ENCODE assay signal across 19 cellular contexts in the genomic region with DNA sequence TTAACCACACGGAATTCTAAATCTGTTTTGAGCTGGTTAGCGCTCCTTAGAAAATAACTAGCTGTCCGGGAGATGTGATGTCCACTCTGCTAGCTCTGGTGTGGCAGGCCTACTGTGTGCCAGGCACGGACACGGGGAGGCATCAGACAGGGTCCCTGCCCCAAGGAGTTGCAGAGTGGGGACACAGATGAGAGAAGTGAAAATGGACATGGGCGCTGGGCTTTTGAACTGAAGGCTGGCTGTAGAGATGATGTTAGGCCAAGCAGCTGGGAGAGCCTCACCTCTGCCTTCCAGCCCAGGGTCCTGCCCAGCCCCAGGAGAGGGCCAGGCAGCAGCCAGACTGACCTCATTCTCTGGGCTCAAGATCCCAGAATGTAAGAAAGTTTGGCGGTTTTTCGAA.
A peak's percentile ranks its signal among the peaks of the same experiment; 100 is the strongest.
DNase-seq lines count a peak whose midpoint lies in the region; ATAC-seq, FAIRE-seq and TF ChIP-seq lines count a peak whose summit lies in the region.
"Had no signal": no experiment of that assay in that cellular context is flagged by ENCODE, and none has a peak within 500 bp of the region (broad histone marks: within the 10 kb centered on the region; RNA-seq: fewer than 3 reads in every experiment).

No MANE protein-coding gene starts in this region.

- peaks cover 16% of the 10 kb centered on the region for H3K27me3 Mint-ChIP-seq in chondrocyte (ENCODE audit: low read depth)
- H3K27me3 Mint-ChIP-seq in effector memory CD8-positive, alpha-beta T cell = peaks cover 0 to 47% of the 10 kb centered on the region in 2 donors

- H3K27ac ChIP-seq in H1 (ENCODE audit: low read depth, low read length) (no peak overlapping the region), sigmoid colon (no peak overlapping the region)
- H3K27ac ChIP-seq: GM23248 had no signal

- no peak for TF ChIP-seq RAD21 in H1 (IDR thresholded peaks at IDR 0.05 in 1 of 2, conservative IDR thresholded peaks at IDR 0.05 in 1 of 2; ENCODE audit: low read depth in 2 of 2, low read length in 2 of 2)

- H3K14ac ChIP-seq in H1 (ENCODE audit: insufficient read length) = no peak overlapping the region

- H4K5ac ChIP-seq in H1 (ENCODE audit: insufficient read length, low read depth, low read length) = no peak overlapping the region

- TF ChIP-seq POLR2A in H1 (IDR thresholded peaks at IDR 0.05; ENCODE audit: control extremely low read depth in 1 of 2, low read depth in 2 of 2, low read length in 2 of 2) = no peak
- no peak for TF ChIP-seq POLR2A in sigmoid colon (IDR thresholded peaks at IDR 0.05)

- H3K9me3 Mint-ChIP-seq in chondrocyte (ENCODE audit: low read depth) = no peaks in the 10 kb centered on the region
- H3K9me3 Mint-ChIP-seq in effector memory CD8-positive, alpha-beta T cell = no peaks in the 10 kb centered on the region

- no peaks in the 10 kb centered on the region for H3K79me2 ChIP-seq in H1 (ENCODE audit: control insufficient read depth in 1 of 2, insufficient read depth in 2 of 2, low read length in 2 of 2)

- H3K4me2 ChIP-seq in H1 (ENCODE audit: insufficient read depth in 1 of 2, low read depth in 2 of 2, low read length in 2 of 2) = no peak overlapping the region

- H3K27me3 ChIP-seq in H1 (replicated peaks in 1 of 4; ENCODE audit: control insufficient read depth in 3 of 4, extremely low read depth in 1 of 4, insufficient read depth in 3 of 4, low read length in 3 of 4) (no peaks in the 10 kb centered on the region), sigmoid colon (no peaks in the 10 kb centered on the region)

- no peak overlapping the region for H3K4me3 Mint-ChIP-seq in chondrocyte (ENCODE audit: unreplicated experiment)
- no peak overlapping the region for H3K4me3 Mint-ChIP-seq in effector memory CD8-positive, alpha-beta T cell
- H3K4me3 Mint-ChIP-seq: CD4-positive, alpha-beta memory T cell; H9 had no signal

- no peaks in the 10 kb centered on the region for H3K9me3 ChIP-seq in H1 (ENCODE audit: insufficient read depth in 2 of 2, low read depth in 1 of 2, low read length in 1 of 2)
- peaks cover 0 to 3% (median 0%) of the 10 kb centered on the region in 4 donors for H3K9me3 ChIP-seq in sigmoid colon

- no peak overlapping the region for H3K18ac ChIP-seq in H1 (ENCODE audit: extremely low read depth, low read length)

- peaks cover 2 to 3% of the 10 kb centered on the region in 2 experiments for H4K20me1 ChIP-seq in H1 (replicated peaks in 1 of 2; ENCODE audit: control insufficient read depth in 1 of 2, insufficient read depth in 2 of 2, low read length in 2 of 2)

- H3K9ac ChIP-seq in H1 (replicated peaks in 1 of 4; ENCODE audit: extremely low read depth in 1 of 4, low read depth in 3 of 4, low read length in 3 of 4) = no peak overlapping the region
- H3K9ac ChIP-seq: GM23248 had no signal

- H2BK20ac ChIP-seq in H1 (ENCODE audit: low read length) = no peak overlapping the region

- FAIRE-seq in H1 (lab: Jason Lieb, UNC) = no peak
- FAIRE-seq: GM12891, GM18507 had no signal

- H2AK5ac ChIP-seq in H1 (ENCODE audit: low read depth, low read length) = no peak overlapping the region

- H3K36me3 ChIP-seq in H1 (ENCODE audit: control insufficient read depth in 2 of 4, insufficient read depth in 4 of 4, low read length in 3 of 4) = no peaks in the 10 kb centered on the region
- H3K36me3 ChIP-seq in sigmoid colon = no peaks in the 10 kb centered on the region

- H2BK15ac ChIP-seq in H1 (ENCODE audit: low read length) = no peak overlapping the region

- TF ChIP-seq EP300 in H1 (IDR thresholded peaks at IDR 0.05; ENCODE audit: borderline replicate concordance in 1 of 2, low read depth in 2 of 2, low read length in 2 of 2) = no peak
- TF ChIP-seq EP300 in sigmoid colon (IDR thresholded peaks at IDR 0.05) = no peak

- ATAC-seq in effector memory CD8-positive, alpha-beta T cell (replicated peaks) = no peak
- ATAC-seq: HCT116 had no signal

- TF ChIP-seq CTCF in chondrocyte (IDR thresholded peaks at IDR 0.05) = no peak
- no peak for TF ChIP-seq CTCF in H1 (IDR thresholded peaks at IDR 0.05; ENCODE audit: control extremely low read depth in 1 of 3, insufficient read depth in 1 of 3, low read depth in 1 of 3, low read length in 3 of 3)
- TF ChIP-seq CTCF in sigmoid colon (IDR thresholded peaks at IDR 0.05) = no peak

- intact Hi-C loops in sigmoid colon (cut with DNase I) = no loop called here

- H2BK5ac ChIP-seq in H1 (ENCODE audit: low read depth, low read length) = no peak overlapping the region

- H3K4me1 Mint-ChIP-seq in chondrocyte (ENCODE audit: low read depth) = no peaks in the 10 kb centered on the region
- no peaks in the 10 kb centered on the region for H3K4me1 Mint-ChIP-seq in effector memory CD8-positive, alpha-beta T cell (ENCODE audit: low read depth in 2 of 2)
- H3K4me1 Mint-ChIP-seq: CD4-positive, alpha-beta memory T cell had no signal

- POLR2A ChIA-PET in H1 (lab: Charles Lee; ENCODE audit: partially characterized antibody) = no interaction called here

- H4K8ac ChIP-seq in H1 (ENCODE audit: extremely low read depth, insufficient read depth, low read length) = no peak overlapping the region

- DNase-seq in chondrocyte (ENCODE audit: low spot score) = peak; percentile 57
- no peak for DNase-seq in H1 (ENCODE audit: low read depth in 1 of 2, low spot score in 2 of 2)
- DNase-seq in sigmoid colon = peak; percentile 54
- DNase-seq in effector memory CD8-positive, alpha-beta T cell = no peak
- no peak for DNase-seq in NCI-H69 (lab: John Stamatoyannopoulos, UW)
- DNase-seq in activated gamma-delta T cell treated with Interleukin-2 at 50 U/mL for 16 hours = no peak
- DNase-seq in 8988T = no peak
- DNase-seq: C1 segment of cervical spinal cord; Calu3; CD4-positive, alpha-beta memory T cell; COR-L47; DMS53; DMS79 treated with DMSO at 0.1 percent for 48 hours; GF-D8; GM23248; H9 had no signal

- H2BK120ac ChIP-seq in H1 (replicated peaks; ENCODE audit: low read depth, low read length) = no peak overlapping the region

- no peak overlapping the region for H3K4me3 ChIP-seq in H1 (ENCODE audit: extremely low read depth in 1 of 4, insufficient read depth in 2 of 4, low read depth in 3 of 4, low read length in 4 of 4)
- H3K4me3 ChIP-seq in sigmoid colon = no peak overlapping the region
- H3K4me3 ChIP-seq: GM23248 had no signal

- H2BK12ac ChIP-seq in H1 (ENCODE audit: low read depth, low read length) = no peak overlapping the region

- CTCF ChIA-PET in H1 (lab: Charles Lee; ENCODE audit: partially characterized antibody) = no interaction called here

- peaks cover 10% of the 10 kb centered on the region; the same call in 1 of the 2 replicates for H3K23me2 ChIP-seq in H1 (ENCODE audit: low read depth, low read length)

- H2AFZ ChIP-seq in H1 (ENCODE audit: low read length) = no peak overlapping the region
- H2AFZ ChIP-seq: GM23248 had no signal

- H3K27ac Mint-ChIP-seq in chondrocyte (ENCODE audit: unreplicated experiment) = no peak overlapping the region
- no peak overlapping the region for H3K27ac Mint-ChIP-seq in effector memory CD8-positive, alpha-beta T cell
- H3K27ac Mint-ChIP-seq: CD4-positive, alpha-beta memory T cell; H9 had no signal

- no peaks in the 10 kb centered on the region for H3K79me1 ChIP-seq in H1 (ENCODE audit: low read depth, low read length)

- H4K91ac ChIP-seq in H1 (replicated peaks; ENCODE audit: insufficient read length, low read length) = peak overlapping the region; percentile 10

- H3K23ac ChIP-seq in H1 (ENCODE audit: insufficient read length) = no peak overlapping the region

- H3K36me3 Mint-ChIP-seq in chondrocyte (ENCODE audit: low read depth) = no peaks in the 10 kb centered on the region
- H3K36me3 Mint-ChIP-seq in effector memory CD8-positive, alpha-beta T cell (ENCODE audit: insufficient read depth) = no peaks in the 10 kb centered on the region
- H3K36me3 Mint-ChIP-seq: CD4-positive, alpha-beta memory T cell had no signal

- H3K4me1 ChIP-seq in H1 (replicated peaks in 1 of 4; ENCODE audit: control insufficient read depth in 3 of 4, insufficient read depth in 4 of 4, low read length in 3 of 4) (peaks cover 0 to 3% (median 0%) of the 10 kb centered on the region in 4 experiments; a peak in 2 of 7 replicates), sigmoid colon (no peaks in the 10 kb centered on the region)

- no peak overlapping the region for H3K56ac ChIP-seq in H1 (replicated peaks; ENCODE audit: insufficient read length, low read depth, low read length)

- H3K4ac ChIP-seq in H1 (replicated peaks; ENCODE audit: insufficient read length, low read depth, low read length) = no peak overlapping the region

- 95% methylated on average over 8 of the region's 8 CpGs; no CpG with 5 or more reads in 1 of the 2 experiments for WGBS in H1 (ENCODE audit: extremely low coverage in 1 of 2, insufficient coverage in 1 of 2, insufficient read length in 1 of 2, insufficient replicate concordance in 2 of 2, low coverage in 1 of 2, low lambda C conversion rate in 2 of 2, missing lambda C conversion rate in 1 of 2), 2 experiments
- 96 to 97% methylated on average over 8 of the region's 8 CpGs for WGBS in sigmoid colon, 2 donors

TF ChIP-seq in H1, 55 proteins besides CTCF, POLR2A, EP300 and RAD21 (continues in another document):
- TF ChIP-seq SP2 (IDR thresholded peaks at IDR 0.05; ENCODE audit: low read length) = no peak
- no peak for TF ChIP-seq ZNF274 (IDR thresholded peaks at IDR 0.05; ENCODE audit: borderline replicate concordance, extremely low read depth, low read length)
- TF ChIP-seq, protein P1, sequence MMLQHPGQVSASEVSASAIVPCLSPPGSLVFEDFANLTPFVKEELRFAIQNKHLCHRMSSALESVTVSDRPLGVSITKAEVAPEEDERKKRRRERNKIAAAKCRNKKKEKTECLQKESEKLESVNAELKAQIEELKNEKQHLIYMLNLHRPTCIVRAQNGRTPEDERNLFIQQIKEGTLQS (IDR thresholded peaks at IDR 0.05; ENCODE audit: insufficient read depth, low read depth, low read length) = no peak
- no peak for TF ChIP-seq ATF2 (IDR thresholded peaks at IDR 0.05; ENCODE audit: low read length)
- TF ChIP-seq, protein P2, sequence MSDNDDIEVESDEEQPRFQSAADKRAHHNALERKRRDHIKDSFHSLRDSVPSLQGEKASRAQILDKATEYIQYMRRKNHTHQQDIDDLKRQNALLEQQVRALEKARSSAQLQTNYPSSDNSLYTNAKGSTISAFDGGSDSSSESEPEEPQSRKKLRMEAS (IDR thresholded peaks at IDR 0.05) = no peak
- TF ChIP-seq CHD2 (IDR thresholded peaks at IDR 0.05; ENCODE audit: low read length) = no peak
- no peak for TF ChIP-seq POLR2AphosphoS5 (IDR thresholded peaks at IDR 0.05; ENCODE audit: low read depth, low read length)
- TF ChIP-seq BCL11A (IDR thresholded peaks at IDR 0.05; ENCODE audit: low read depth in 2 of 2, low read length in 2 of 2) = no peak

Comparison
In these comparisons a context has a peak if more than half of its experiments do, and no peak if none do; other contexts are left out.
1. DNase-seq: peak in chondrocyte (single experiment) and sigmoid colon (single experiment); none in H1 (0 of 2), effector memory CD8-positive, alpha-beta T cell (0 of 3), NCI-H69 (single experiment), activated gamma-delta T cell treated with Interleukin-2 at 50 U/mL for 16 hours (single experiment) and 8988T (single experiment).